Comparison of ENCODE assay signal across 9 cellular contexts in genomic region chr1:82161651-82162238, GRCh38.
DNase-seq lines count a peak whose midpoint lies in the region; ATAC-seq and FAIRE-seq lines count a peak whose summit lies in the region.
"Had no signal": no experiment of that assay in that cellular context is flagged by ENCODE, and none has a peak within 500 bp of the region (broad histone marks: within the 10 kb centered on the region; RNA-seq: fewer than 3 reads in every experiment).

No MANE protein-coding gene starts in this region.

- no peak for FAIRE-seq in RCC 7860 (lab: Jason Lieb, UNC)
- FAIRE-seq: TTC549 had no signal

- H3K4me1 Mint-ChIP-seq in CD4-positive, CD25-positive, alpha-beta regulatory T cell: peaks cover 0 to 6% (median 0%) of the 10 kb centered on the region in 4 donors
- H3K4me1 Mint-ChIP-seq in T-helper 17 cell: no peaks in the 10 kb centered on the region

- no peaks in the 10 kb centered on the region for H3K36me3 Mint-ChIP-seq in CD4-positive, CD25-positive, alpha-beta regulatory T cell
- H3K36me3 Mint-ChIP-seq in T-helper 17 cell (ENCODE audit: low read depth): no peaks in the 10 kb centered on the region

- H3K27me3 Mint-ChIP-seq in CD4-positive, CD25-positive, alpha-beta regulatory T cell: no peaks in the 10 kb centered on the region
- no peaks in the 10 kb centered on the region for H3K27me3 Mint-ChIP-seq in T-helper 17 cell

- peak in 1 of 3 donors; percentile 42 for DNase-seq in CD4-positive, CD25-positive, alpha-beta regulatory T cell
- no peak for DNase-seq in T-helper 17 cell
- DNase-seq in RCC 7860 (ENCODE audit: low spot score): no peak
- DNase-seq in OCI-M2 (lab: John Stamatoyannopoulos, UW; ENCODE audit: unreplicated experiment): no peak
- DNase-seq in GOT3 (lab: John Stamatoyannopoulos, UW): no peak
- DNase-seq in GF-D8 (lab: John Stamatoyannopoulos, UW): no peak

- WGBS in mesodermal cell (ENCODE audit: insufficient coverage in 2 of 2), 2 experiments: 69 to 93% methylated on average over 7 to 8 of the region's 10 CpGs

- H3K9me3 ChIP-seq in CD4-positive, CD25-positive, alpha-beta regulatory T cell (ENCODE audit: control insufficient read depth in 2 of 2, low read length in 2 of 2): no peaks in the 10 kb centered on the region
- H3K9me3 ChIP-seq in T-helper 17 cell (ENCODE audit: control insufficient read depth, low read length, poor library complexity, severe bottlenecking): no peaks in the 10 kb centered on the region
- no peaks in the 10 kb centered on the region for H3K9me3 ChIP-seq in mesodermal cell (ENCODE audit: control insufficient read depth, low read length)

- H3K4me3 Mint-ChIP-seq in CD4-positive, CD25-positive, alpha-beta regulatory T cell: peak overlapping the region in 2 of 4 donors; percentile 28 to 34
- peak overlapping the region; percentile 19 for H3K4me3 Mint-ChIP-seq in T-helper 17 cell

- H3K27ac Mint-ChIP-seq in CD4-positive, CD25-positive, alpha-beta regulatory T cell: peak overlapping the region in 1 of 3 donors; percentile 15
- H3K27ac Mint-ChIP-seq in T-helper 17 cell: no peak overlapping the region

- H3K36me3 ChIP-seq in CD4-positive, CD25-positive, alpha-beta regulatory T cell (ENCODE audit: control insufficient read depth, insufficient read depth, low read length): no peaks in the 10 kb centered on the region
- H3K36me3 ChIP-seq in mesodermal cell (ENCODE audit: control insufficient read depth, insufficient read depth, low read length): no peaks in the 10 kb centered on the region

- peak overlapping the region; percentile 26 for H3K4me3 ChIP-seq in CD4-positive, CD25-positive, alpha-beta regulatory T cell (ENCODE audit: low read depth, low read length)
- no peak overlapping the region for H3K4me3 ChIP-seq in mesodermal cell (ENCODE audit: extremely low read depth, insufficient read depth, low read length, poor library complexity, severe bottlenecking)

- no peaks in the 10 kb centered on the region for H3K27me3 ChIP-seq in CD4-positive, CD25-positive, alpha-beta regulatory T cell (ENCODE audit: control insufficient read depth, insufficient read depth, low read length)

- ATAC-seq in CD4-positive, CD25-positive, alpha-beta regulatory T cell (ENCODE audit: low read depth in 2 of 2): no peak
- ATAC-seq in HG02885 (IDR thresholded peaks at IDR 0.05; ENCODE audit: poor library complexity, unreplicated experiment) (peak; percentile 54), T-helper 17 cell (no peak)

- H3K9me3 Mint-ChIP-seq in CD4-positive, CD25-positive, alpha-beta regulatory T cell: peaks cover 0 to 20% (median 3%) of the 10 kb centered on the region in 7 donors

- H3K27ac ChIP-seq in CD4-positive, CD25-positive, alpha-beta regulatory T cell (ENCODE audit: insufficient read depth, low read length, poor library complexity, severe bottlenecking): no peak overlapping the region
- peak overlapping the region; percentile 59 for H3K27ac ChIP-seq in mesodermal cell (ENCODE audit: low read depth, low read length, severe bottlenecking)

- no peaks in the 10 kb centered on the region for H3K4me1 ChIP-seq in CD4-positive, CD25-positive, alpha-beta regulatory T cell (ENCODE audit: control insufficient read depth, insufficient read depth, low read length, poor library complexity, severe bottlenecking)
- H3K4me1 ChIP-seq in mesodermal cell (ENCODE audit: control insufficient read depth, insufficient read depth, low read length, poor library complexity, severe bottlenecking): no peaks in the 10 kb centered on the region
